Comparison of ENCODE assay signal across 9 cellular contexts in genomic region chr20:31715766-31716165, GRCh38. TPM values are rescaled to one million over a fixed set of nuclear protein-coding genes. Genes with fewer than 3 reads are reported as not detected.
A peak's percentile ranks its signal among the peaks of the same experiment; 100 is the strongest.
DNase-seq lines count a peak whose midpoint lies in the region; ATAC-seq and TF ChIP-seq lines count a peak whose summit lies in the region.
"Had no signal": no experiment of that assay in that cellular context is flagged by ENCODE, and none has a peak within 500 bp of the region (broad histone marks: within the 10 kb centered on the region; RNA-seq: fewer than 3 reads in every experiment).

No MANE protein-coding gene starts in this region.

- no peak for TF ChIP-seq POLR2A in esophagus squamous epithelium (IDR thresholded peaks at IDR 0.05)

- peak overlapping the region; percentile 71 for H3K4me3 Mint-ChIP-seq in HFFc6
- H3K4me3 Mint-ChIP-seq in activated CD4-positive, alpha-beta memory T cell treated with anti-CD3 and anti-CD28 coated beads for 36 hours, result peak overlapping the region; percentile 98
- H3K4me3 Mint-ChIP-seq in stimulated activated memory B cell treated with anti-CD40 and anti-IgM and Interleukin-4, amounts not matched to agents 10 μg/mL and 1 μg/mL and 100 μg/mL, for 72 hours, result peak overlapping the region; percentile 99

- no peak overlapping the region for H2AFZ ChIP-seq in Karpas-422 (ENCODE audit: low read length)

- intact Hi-C loops in activated CD4-positive, alpha-beta memory T cell treated with anti-CD3 and anti-CD28 coated beads for 36 hours (cut with micrococcal nuclease), result no loop called here
- intact Hi-C loops in esophagus squamous epithelium (cut with DNase I), result no loop called here

- H3K4me1 ChIP-seq in esophagus squamous epithelium (peaks cover 86 to 100% (median 86%) of the 10 kb centered on the region in 3 donors), Karpas-422 (ENCODE audit: low read length) (peaks cover 53% of the 10 kb centered on the region)

- no peaks in the 10 kb centered on the region for H4K20me1 ChIP-seq in Karpas-422 (ENCODE audit: insufficient read depth, low read depth, low read length)

- H3K36me3 Mint-ChIP-seq in HFFc6 (ENCODE audit: low read depth), result peaks cover 84% of the 10 kb centered on the region
- peaks cover 89% of the 10 kb centered on the region for H3K36me3 Mint-ChIP-seq in activated CD4-positive, alpha-beta memory T cell treated with anti-CD3 and anti-CD28 coated beads for 36 hours
- H3K36me3 Mint-ChIP-seq in stimulated activated memory B cell treated with anti-CD40 and anti-IgM and Interleukin-4, amounts not matched to agents 10 μg/mL and 1 μg/mL and 100 μg/mL, for 72 hours, result peaks cover 86% of the 10 kb centered on the region

- H3K27ac ChIP-seq in esophagus squamous epithelium (peak overlapping the region; percentile 57 to 98 (median 86)), Karpas-422 (ENCODE audit: low read length) (no peak overlapping the region)
- H3K27ac ChIP-seq: WERI-Rb-1 had no signal

- H3K79me2 ChIP-seq in Karpas-422 (ENCODE audit: low read length), result peaks cover 98% of the 10 kb centered on the region

- 52 to 58% methylated on average over 3 of the region's 3 CpGs for WGBS in esophagus squamous epithelium, 2 donors

- H3K4me3 ChIP-seq in esophagus squamous epithelium, result peak overlapping the region in 1 of 4 donors; percentile 49
- no peak overlapping the region for H3K4me3 ChIP-seq in Karpas-422 (ENCODE audit: low read length)

- DNase-seq in HFFc6 (no peak), esophagus squamous epithelium (lab: John Stamatoyannopoulos, UW) (no peak), Karpas-422 (no peak)
- no peak for DNase-seq in activated CD4-positive, alpha-beta memory T cell treated with anti-CD3 and anti-CD28 coated beads for 36 hours
- DNase-seq in stimulated activated CD4-positive, alpha-beta T cell treated with anti-CD3 and anti-CD28 coated beads, Interleukin-2, amount 100 ng/mL, for 24 hours, result no peak
- DNase-seq: NCI-H774, WERI-Rb-1 had no signal

- H3K27me3 ChIP-seq in esophagus squamous epithelium, result no peaks in the 10 kb centered on the region
- H3K27me3 ChIP-seq in Karpas-422 (ENCODE audit: low read length), result no peaks in the 10 kb centered on the region

- no peak overlapping the region for H3K9ac ChIP-seq in Karpas-422 (ENCODE audit: low read length)

- no peak overlapping the region for H3K4me2 ChIP-seq in Karpas-422 (ENCODE audit: low read depth, low read length, poor library complexity, severe bottlenecking)

- no peak for TF ChIP-seq CTCF in HFFc6 (IDR thresholded peaks at IDR 0.05)
- no peak for TF ChIP-seq CTCF in esophagus squamous epithelium (IDR thresholded peaks at IDR 0.05)

- H3K9me3 Mint-ChIP-seq in HFFc6, result no peaks in the 10 kb centered on the region
- H3K9me3 Mint-ChIP-seq in activated CD4-positive, alpha-beta memory T cell treated with anti-CD3 and anti-CD28 coated beads for 36 hours, result no peaks in the 10 kb centered on the region
- no peaks in the 10 kb centered on the region for H3K9me3 Mint-ChIP-seq in stimulated activated memory B cell treated with anti-CD40 and anti-IgM and Interleukin-4, amounts not matched to agents 10 μg/mL and 1 μg/mL and 100 μg/mL, for 72 hours

- POLR2A ChIA-PET in activated CD4-positive, alpha-beta memory T cell treated with anti-CD3 and anti-CD28 coated beads for 36 hours (lab: Charles Lee), result interaction anchor here (1.6 to 5.4 kb wide), 2 partner anchors 40 to 54 kb away, joined by 6 to 30 read pairs; no protein-coding TSS in a partner anchor

- H3K9me2 ChIP-seq in Karpas-422 (replicated peaks; ENCODE audit: insufficient read depth, low read length), result no peaks in the 10 kb centered on the region

- H3K27me3 Mint-ChIP-seq in HFFc6 (ENCODE audit: insufficient read depth), result peaks cover 2% of the 10 kb centered on the region
- no peaks in the 10 kb centered on the region for H3K27me3 Mint-ChIP-seq in activated CD4-positive, alpha-beta memory T cell treated with anti-CD3 and anti-CD28 coated beads for 36 hours
- no peaks in the 10 kb centered on the region for H3K27me3 Mint-ChIP-seq in stimulated activated memory B cell treated with anti-CD40 and anti-IgM and Interleukin-4, amounts not matched to agents 10 μg/mL and 1 μg/mL and 100 μg/mL, for 72 hours

- H3K4me1 Mint-ChIP-seq in HFFc6 (ENCODE audit: low read depth), result peaks cover 96% of the 10 kb centered on the region
- peaks cover 70% of the 10 kb centered on the region for H3K4me1 Mint-ChIP-seq in activated CD4-positive, alpha-beta memory T cell treated with anti-CD3 and anti-CD28 coated beads for 36 hours (ENCODE audit: low read depth)
- peaks cover 93% of the 10 kb centered on the region for H3K4me1 Mint-ChIP-seq in stimulated activated memory B cell treated with anti-CD40 and anti-IgM and Interleukin-4, amounts not matched to agents 10 μg/mL and 1 μg/mL and 100 μg/mL, for 72 hours

- H3K27ac Mint-ChIP-seq in HFFc6, result peak overlapping the region; percentile 70
- peak overlapping the region; percentile 96 for H3K27ac Mint-ChIP-seq in activated CD4-positive, alpha-beta memory T cell treated with anti-CD3 and anti-CD28 coated beads for 36 hours
- peak overlapping the region; percentile 88 for H3K27ac Mint-ChIP-seq in stimulated activated memory B cell treated with anti-CD40 and anti-IgM and Interleukin-4, amounts not matched to agents 10 μg/mL and 1 μg/mL and 100 μg/mL, for 72 hours

- peaks cover 0 to 38% (median 0%) of the 10 kb centered on the region in 3 donors for H3K36me3 ChIP-seq in esophagus squamous epithelium
- peaks cover 28% of the 10 kb centered on the region for H3K36me3 ChIP-seq in Karpas-422 (ENCODE audit: insufficient read depth, low read length)

- no peaks in the 10 kb centered on the region for H3K9me3 ChIP-seq in esophagus squamous epithelium
- no peaks in the 10 kb centered on the region for H3K9me3 ChIP-seq in Karpas-422 (ENCODE audit: low read length)

- CTCF ChIA-PET in activated CD4-positive, alpha-beta memory T cell treated with anti-CD3 and anti-CD28 coated beads for 36 hours (lab: Charles Lee), result interaction anchor here (0.6 to 10.8 kb wide), 5 partner anchors 11 to 103 kb away, joined by 3 to 417 read pairs (median 4); no protein-coding TSS in a partner anchor

- ATAC-seq in stimulated activated memory B cell treated with anti-CD40 and anti-IgM and Interleukin-4, amounts not matched to agents 10 μg/mL and 1 μg/mL and 100 μg/mL, for 72 hours, result no peak
- no peak for ATAC-seq in GM19035 (IDR thresholded peaks at IDR 0.05; ENCODE audit: unreplicated experiment)

RNA-seq across cellular contexts. Expression of gene BCL2L1, which starts 6.9 kb away (rescaled TPM):
- 100 to 1,000 TPM; 111 to 122 (median 117) TPM for total RNA-seq in HFFc6 (2021; fragmentation: NEBNext Ultra II Directional; extraction: Animal tissue kit (Norgen Biotek cat#: 25700))
- total RNA-seq in activated CD4-positive, alpha-beta memory T cell treated with anti-CD3 and anti-CD28 coated beads for 36 hours, result 100 to 1,000 TPM; 126 to 129 TPM
- total RNA-seq in esophagus squamous epithelium, result 100 to 1,000 TPM in 1 of 4 donors, 10 to 100 TPM in 3; 65.4 to 105 (median 90.1) TPM
- 41.0 and 56.1 TPM in 2 replicates for total RNA-seq in Karpas-422 (2014; rRNA removed; shearing (Covaris generic); ENCODE audit: low replicate concordance)

RNA-seq across cellular contexts. Expression of gene TPX2, which starts 23.3 kb away (rescaled TPM):
- 100 to 1,000 TPM in 4 of 6 experiments, 10 to 100 TPM in 2; 51.0 to 117 (median 107) TPM for total RNA-seq in HFFc6 (2021; fragmentation: NEBNext Ultra II Directional; extraction: Animal tissue kit (Norgen Biotek cat#: 25700))
- total RNA-seq in activated CD4-positive, alpha-beta memory T cell treated with anti-CD3 and anti-CD28 coated beads for 36 hours, result 100 to 1,000 TPM; 149 TPM
- total RNA-seq in esophagus squamous epithelium, result 10 to 100 TPM; 11.4 to 47.1 (median 18.2) TPM
- 54.0 and 55.5 TPM in 2 replicates for total RNA-seq in Karpas-422 (2014; rRNA removed; shearing (Covaris generic); ENCODE audit: low replicate concordance)
